8 cellular contexts compared by ENCODE assay signal in the genomic region with DNA sequence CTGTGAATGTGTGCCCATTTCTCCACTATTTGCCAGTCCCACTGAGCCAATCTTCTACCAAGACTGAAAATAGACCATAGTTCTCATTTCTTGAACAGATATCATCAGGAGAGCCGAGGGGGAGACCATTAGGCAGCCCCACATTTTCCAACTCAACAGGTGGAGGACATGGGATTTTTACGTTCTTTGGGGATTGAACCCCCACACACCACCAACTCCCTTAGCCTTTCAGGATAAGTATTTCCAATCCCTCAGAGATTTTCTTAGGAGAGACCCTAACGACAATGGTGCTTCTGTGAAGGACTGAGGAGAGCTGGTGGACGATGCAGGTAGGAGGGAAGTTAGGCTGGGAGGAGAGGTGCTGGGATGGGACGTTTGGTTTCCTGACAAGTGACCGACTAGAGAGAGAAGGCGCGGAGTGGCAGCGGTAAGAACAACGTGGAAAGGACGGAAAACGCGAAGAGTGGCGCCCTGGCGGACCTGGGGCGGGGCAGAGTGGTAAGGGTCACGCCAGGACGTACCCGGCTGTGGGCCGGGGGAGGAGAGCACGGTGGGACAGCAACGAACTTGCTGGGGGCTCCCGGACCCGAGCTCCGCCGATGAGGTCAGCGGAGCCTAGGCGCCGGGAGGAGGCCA. TPM values are rescaled to one million over a fixed set of nuclear protein-coding genes. Genes with fewer than 3 reads are reported as not detected.
DNase-seq lines count a peak whose midpoint lies in the region; ATAC-seq and TF ChIP-seq lines count a peak whose summit lies in the region.

No MANE protein-coding gene starts in this region.

- peak; percentile 7; the same call in 1 of the 3 replicates for ATAC-seq in SK-N-SH treated with all-trans-retinoic acid at 6 μM for 48 hours
- no peak for ATAC-seq in HG03439 (IDR thresholded peaks at IDR 0.05; ENCODE audit: unreplicated experiment)
- no peak for ATAC-seq in GM19397 (IDR thresholded peaks at IDR 0.05; ENCODE audit: unreplicated experiment)

- H4K12ac ChIP-seq in trophoblast cell (ENCODE audit: low read depth, low read length): peak overlapping the region; percentile 23

- H2BK12ac ChIP-seq in trophoblast cell (ENCODE audit: low read length): peak overlapping the region; percentile 6

- no peak overlapping the region for H3K4ac ChIP-seq in trophoblast cell (ENCODE audit: low read depth, low read length)

- no peaks in the 10 kb centered on the region; the same call in 1 of the 2 replicates for H3K27me3 ChIP-seq in GM06990 (replicated peaks; ENCODE audit: control insufficient read depth, insufficient read depth, low read length)
- peaks cover 14% of the 10 kb centered on the region for H3K27me3 ChIP-seq in trophoblast cell (ENCODE audit: insufficient read depth, low read length)

- H2AK5ac ChIP-seq in trophoblast cell (ENCODE audit: low read length): no peak overlapping the region

- peak overlapping the region; percentile 48 for H4K91ac ChIP-seq in trophoblast cell (ENCODE audit: low read depth, low read length)

- H3K79me1 ChIP-seq in trophoblast cell (ENCODE audit: low read length): peaks cover 14% of the 10 kb centered on the region

- peak overlapping the region; percentile 44; the same call in 1 of the 2 replicates for H3K4me3 ChIP-seq in GM06990 (replicated peaks; ENCODE audit: low read depth, low read length)
- H3K4me3 ChIP-seq in fibroblast of villous mesenchyme (ENCODE audit: low read depth, low read length): peak overlapping the region; percentile 68
- peak overlapping the region; percentile 91 for H3K4me3 ChIP-seq in trophoblast cell (ENCODE audit: low read depth, low read length)

- H2BK120ac ChIP-seq in trophoblast cell (ENCODE audit: insufficient read depth, low read length, poor library complexity): peak overlapping the region; percentile 39

- H2BK5ac ChIP-seq in trophoblast cell (ENCODE audit: low read depth, low read length, poor library complexity): no peak overlapping the region

- H3K9me3 ChIP-seq in trophoblast cell (ENCODE audit: insufficient read depth, low read depth, low read length): no peaks in the 10 kb centered on the region

- H3K23ac ChIP-seq in trophoblast cell (ENCODE audit: low read length): no peak overlapping the region

- peaks cover 4% of the 10 kb centered on the region for H3K79me2 ChIP-seq in trophoblast cell (ENCODE audit: control insufficient read depth, insufficient read depth, low read length, poor library complexity)

- peak overlapping the region; percentile 65 for H3K14ac ChIP-seq in trophoblast cell (ENCODE audit: low read length)

- peak overlapping the region; percentile 92 for H2AFZ ChIP-seq in trophoblast cell (ENCODE audit: insufficient read depth, low read length, poor library complexity)

- peaks cover 11 to 12% of the 10 kb centered on the region in 2 experiments for H3K4me1 ChIP-seq in trophoblast cell (ENCODE audit: control insufficient read depth in 1 of 2, insufficient read depth in 2 of 2, low read length in 2 of 2)

- DNase-seq in GM06990 (ENCODE audit: extremely low read depth, insufficient read length) (no peak), fibroblast of villous mesenchyme (ENCODE audit: low read depth) (no peak), trophoblast cell (no peak), midbrain (lab: John Stamatoyannopoulos, UW) (no peak), HUDEP-2 (lab: John Stamatoyannopoulos, UW; ENCODE audit: unreplicated experiment in 76 of 76) (no peak)

- WGBS in trophoblast cell (ENCODE audit: extremely low coverage, insufficient coverage, insufficient read length): no CpG with 5 or more reads among the region's 29 CpGs

- TF ChIP-seq CTCF in GM06990 (IDR thresholded peaks at IDR 0.05; ENCODE audit: insufficient read depth, low read length, poor library complexity, severe bottlenecking) (no peak), fibroblast of villous mesenchyme (IDR thresholded peaks at IDR 0.05; ENCODE audit: insufficient read depth, low read depth, low read length) (no peak)

- H4K8ac ChIP-seq in trophoblast cell (ENCODE audit: low read depth, low read length): peak overlapping the region; percentile 86

- H3K36me3 ChIP-seq in GM06990 (ENCODE audit: control insufficient read depth, insufficient read depth, low read length): no peaks in the 10 kb centered on the region
- no peaks in the 10 kb centered on the region for H3K36me3 ChIP-seq in trophoblast cell (ENCODE audit: control insufficient read depth in 1 of 2, insufficient read depth in 2 of 2, low read length in 2 of 2)

- H3K9ac ChIP-seq in trophoblast cell (ENCODE audit: low read length): peak overlapping the region; percentile 39

- peak overlapping the region; percentile 100 for H3K4me2 ChIP-seq in trophoblast cell (ENCODE audit: low read length)

- H3K27ac ChIP-seq in trophoblast cell (ENCODE audit: low read depth, low read length): peak overlapping the region; percentile 2

- H3K18ac ChIP-seq in trophoblast cell (ENCODE audit: low read length): peak overlapping the region; percentile 8

TF ChIP-seq in SK-N-SH treated with all-trans-retinoic acid at 6 μM for 48 hours, 23 proteins besides CTCF, POLR2A, EP300 and RAD21 (continues in another document):
- no peak for TF ChIP-seq BACH2 (CRISPR knock-in tag; IDR thresholded peaks at IDR 0.05; ENCODE audit: borderline replicate concordance)
- TF ChIP-seq GLIS3 (CRISPR knock-in tag; IDR thresholded peaks at IDR 0.05): no peak
- TF ChIP-seq ZNF8 (CRISPR knock-in tag; IDR thresholded peaks at IDR 0.05): no peak
- TF ChIP-seq TCF4 (CRISPR knock-in tag; IDR thresholded peaks at IDR 0.05; ENCODE audit: borderline replicate concordance): no peak
- no peak for TF ChIP-seq ZNF565 (CRISPR knock-in tag; conservative IDR thresholded peaks at IDR 0.05; ENCODE audit: low read depth)
- TF ChIP-seq, protein P1, sequence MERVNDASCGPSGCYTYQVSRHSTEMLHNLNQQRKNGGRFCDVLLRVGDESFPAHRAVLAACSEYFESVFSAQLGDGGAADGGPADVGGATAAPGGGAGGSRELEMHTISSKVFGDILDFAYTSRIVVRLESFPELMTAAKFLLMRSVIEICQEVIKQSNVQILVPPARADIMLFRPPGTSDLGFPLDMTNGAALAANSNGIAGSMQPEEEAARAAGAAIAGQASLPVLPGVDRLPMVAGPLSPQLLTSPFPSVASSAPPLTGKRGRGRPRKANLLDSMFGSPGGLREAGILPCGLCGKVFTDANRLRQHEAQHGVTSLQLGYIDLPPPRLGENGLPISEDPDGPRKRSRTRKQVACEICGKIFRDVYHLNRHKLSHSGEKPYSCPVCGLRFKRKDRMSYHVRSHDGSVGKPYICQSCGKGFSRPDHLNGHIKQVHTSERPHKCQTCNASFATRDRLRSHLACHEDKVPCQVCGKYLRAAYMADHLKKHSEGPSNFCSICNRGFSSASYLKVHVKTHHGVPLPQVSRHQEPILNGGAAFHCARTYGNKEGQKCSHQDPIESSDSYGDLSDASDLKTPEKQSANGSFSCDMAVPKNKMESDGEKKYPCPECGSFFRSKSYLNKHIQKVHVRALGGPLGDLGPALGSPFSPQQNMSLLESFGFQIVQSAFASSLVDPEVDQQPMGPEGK (CRISPR knock-in tag; IDR thresholded peaks at IDR 0.05; ENCODE audit: borderline replicate concordance): no peak
- no peak for TF ChIP-seq OSR1 (CRISPR knock-in tag; IDR thresholded peaks at IDR 0.05)
- TF ChIP-seq CSDC2 (CRISPR knock-in tag; IDR thresholded peaks at IDR 0.05): no peak
- no peak for TF ChIP-seq ZFP3 (CRISPR knock-in tag; IDR thresholded peaks at IDR 0.05)
- no peak for TF ChIP-seq ZNF70 (CRISPR knock-in tag; IDR thresholded peaks at IDR 0.05)
- TF ChIP-seq, protein P2, sequence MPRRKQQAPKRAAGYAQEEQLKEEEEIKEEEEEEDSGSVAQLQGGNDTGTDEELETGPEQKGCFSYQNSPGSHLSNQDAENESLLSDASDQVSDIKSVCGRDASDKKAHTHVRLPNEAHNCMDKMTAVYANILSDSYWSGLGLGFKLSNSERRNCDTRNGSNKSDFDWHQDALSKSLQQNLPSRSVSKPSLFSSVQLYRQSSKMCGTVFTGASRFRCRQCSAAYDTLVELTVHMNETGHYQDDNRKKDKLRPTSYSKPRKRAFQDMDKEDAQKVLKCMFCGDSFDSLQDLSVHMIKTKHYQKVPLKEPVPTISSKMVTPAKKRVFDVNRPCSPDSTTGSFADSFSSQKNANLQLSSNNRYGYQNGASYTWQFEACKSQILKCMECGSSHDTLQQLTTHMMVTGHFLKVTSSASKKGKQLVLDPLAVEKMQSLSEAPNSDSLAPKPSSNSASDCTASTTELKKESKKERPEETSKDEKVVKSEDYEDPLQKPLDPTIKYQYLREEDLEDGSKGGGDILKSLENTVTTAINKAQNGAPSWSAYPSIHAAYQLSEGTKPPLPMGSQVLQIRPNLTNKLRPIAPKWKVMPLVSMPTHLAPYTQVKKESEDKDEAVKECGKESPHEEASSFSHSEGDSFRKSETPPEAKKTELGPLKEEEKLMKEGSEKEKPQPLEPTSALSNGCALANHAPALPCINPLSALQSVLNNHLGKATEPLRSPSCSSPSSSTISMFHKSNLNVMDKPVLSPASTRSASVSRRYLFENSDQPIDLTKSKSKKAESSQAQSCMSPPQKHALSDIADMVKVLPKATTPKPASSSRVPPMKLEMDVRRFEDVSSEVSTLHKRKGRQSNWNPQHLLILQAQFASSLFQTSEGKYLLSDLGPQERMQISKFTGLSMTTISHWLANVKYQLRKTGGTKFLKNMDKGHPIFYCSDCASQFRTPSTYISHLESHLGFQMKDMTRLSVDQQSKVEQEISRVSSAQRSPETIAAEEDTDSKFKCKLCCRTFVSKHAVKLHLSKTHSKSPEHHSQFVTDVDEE (CRISPR knock-in tag; IDR thresholded peaks at IDR 0.05): no peak
- no peak for TF ChIP-seq ARNTL (CRISPR knock-in tag; IDR thresholded peaks at IDR 0.05; ENCODE audit: borderline replicate concordance, low read depth)
- TF ChIP-seq, protein P3, sequence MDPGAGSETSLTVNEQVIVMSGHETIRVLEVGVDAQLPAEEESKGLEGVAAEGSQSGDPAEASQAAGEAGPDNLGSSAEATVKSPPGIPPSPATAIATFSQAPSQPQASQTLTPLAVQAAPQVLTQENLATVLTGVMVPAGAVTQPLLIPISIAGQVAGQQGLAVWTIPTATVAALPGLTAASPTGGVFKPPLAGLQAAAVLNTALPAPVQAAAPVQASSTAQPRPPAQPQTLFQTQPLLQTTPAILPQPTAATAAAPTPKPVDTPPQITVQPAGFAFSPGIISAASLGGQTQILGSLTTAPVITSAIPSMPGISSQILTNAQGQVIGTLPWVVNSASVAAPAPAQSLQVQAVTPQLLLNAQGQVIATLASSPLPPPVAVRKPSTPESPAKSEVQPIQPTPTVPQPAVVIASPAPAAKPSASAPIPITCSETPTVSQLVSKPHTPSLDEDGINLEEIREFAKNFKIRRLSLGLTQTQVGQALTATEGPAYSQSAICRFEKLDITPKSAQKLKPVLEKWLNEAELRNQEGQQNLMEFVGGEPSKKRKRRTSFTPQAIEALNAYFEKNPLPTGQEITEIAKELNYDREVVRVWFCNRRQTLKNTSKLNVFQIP (CRISPR knock-in tag; IDR thresholded peaks at IDR 0.05; ENCODE audit: borderline replicate concordance, low read depth): no peak
- no peak for TF ChIP-seq SNAI2 (CRISPR knock-in tag; IDR thresholded peaks at IDR 0.05)

RNA-seq across cellular contexts. Expression of a gene that starts 0.7 kb away (rescaled TPM):
- 9.9 and 11.3 TPM in 2 replicates for total RNA-seq in fibroblast of villous mesenchyme
- 1.4 and 1.5 TPM in 2 replicates for polyA plus RNA-seq in trophoblast cell (2013)
